Comparison of ENCODE assay signal across 15 cellular contexts in the genomic region with DNA sequence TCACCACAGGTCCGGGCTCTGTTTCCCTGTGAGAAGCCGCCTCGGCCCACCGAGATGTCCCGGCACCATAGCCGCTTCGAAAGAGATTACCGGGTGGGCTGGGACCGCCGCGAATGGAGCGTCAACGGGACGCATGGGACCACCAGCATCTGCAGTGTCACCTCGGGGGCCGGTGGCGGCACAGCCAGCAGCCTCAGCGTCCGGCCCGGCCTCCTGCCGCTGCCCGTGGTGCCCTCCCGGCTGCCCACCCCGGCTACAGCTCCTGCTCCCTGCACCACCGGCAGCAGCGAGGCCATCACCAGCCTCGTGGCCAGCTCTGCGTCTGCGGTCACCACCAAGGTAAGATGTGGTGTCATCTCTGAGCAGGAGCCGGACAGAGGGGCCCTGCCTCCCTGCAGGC.
DNase-seq lines count a peak whose midpoint lies in the region; TF ChIP-seq lines count a peak whose summit lies in the region.
"Had no signal": no experiment of that assay in that cellular context is flagged by ENCODE, and none has a peak within 500 bp of the region (broad histone marks: within the 10 kb centered on the region; RNA-seq: fewer than 3 reads in every experiment).

No MANE protein-coding gene starts in this region.

- no TSS peak for BruUV-seq in MCF 10A (replicated peaks; lab: Mats Ljungman, UMichigan)

- H3K4me2 ChIP-seq in osteoblast (ENCODE audit: insufficient read depth, low read length): no peak overlapping the region
- H3K4me2 ChIP-seq: A549, GM23338 had no signal

- H3K36me3 ChIP-seq in breast epithelium (no peaks in the 10 kb centered on the region), osteoblast (ENCODE audit: insufficient read depth, low read length) (no peaks in the 10 kb centered on the region), sigmoid colon (peaks cover 0 to 9% (median 0%) of the 10 kb centered on the region in 4 donors)

- no peak for TF ChIP-seq EP300 in sigmoid colon (IDR thresholded peaks at IDR 0.05)

- TF ChIP-seq CTCF in breast epithelium (IDR thresholded peaks at IDR 0.05) (no peak), MCF 10A (IDR thresholded peaks at IDR 0.05; ENCODE audit: unreplicated experiment) (no peak), osteoblast (IDR thresholded peaks at IDR 0.05; ENCODE audit: extremely low read depth, low read depth, low read length) (no peak), sigmoid colon (IDR thresholded peaks at IDR 0.05) (no peak)

- H3K27ac ChIP-seq in breast epithelium (peak overlapping the region; percentile 90 to 92), osteoblast (ENCODE audit: low read depth, low read length) (no peak overlapping the region), sigmoid colon (peak overlapping the region in 3 of 4 donors; percentile 74 to 85 (median 78))
- H3K27ac ChIP-seq: 22Rv1, A549, C4-2B had no signal

- POLR2A ChIA-PET in MCF 10A (lab: Yijun Ruan, JAX): no interaction called here

- H3K4me1 ChIP-seq in breast epithelium (peaks cover 4 to 27% of the 10 kb centered on the region in 2 donors), osteoblast (ENCODE audit: insufficient read depth, low read length) (peaks cover 15% of the 10 kb centered on the region), sigmoid colon (peaks cover 0 to 66% (median 49%) of the 10 kb centered on the region in 4 donors)
- H3K4me1 ChIP-seq: A549, Caco-2 had no signal

- H3K9me3 ChIP-seq in breast epithelium (no peaks in the 10 kb centered on the region), osteoblast (ENCODE audit: low read depth, low read length) (no peaks in the 10 kb centered on the region), sigmoid colon (no peaks in the 10 kb centered on the region)
- H3K9me3 ChIP-seq: A549, Caco-2 had no signal

- intact Hi-C loops in breast epithelium (cut with DNase I; ENCODE audit: low total_unique reads): no loop called here
- intact Hi-C loops in MCF 10A (cut with micrococcal nuclease): loop anchor here (10.0 kb wide), 2 partner anchors 177 to 877 kb away; a partner anchor contains a TSS
- intact Hi-C loops in sigmoid colon (cut with DNase I): no loop called here

- no peak for DNase-seq in breast epithelium (ENCODE audit: low spot score in 2 of 2)
- no peak for DNase-seq in MCF 10A (ENCODE audit: unreplicated experiment)
- peak; percentile 41 for DNase-seq in osteoblast (ENCODE audit: insufficient read length, low spot score, missing footprints)
- DNase-seq in sigmoid colon: no peak
- DNase-seq in activated CD4-positive, alpha-beta T cell treated with anti-CD3 and anti-CD28 coated beads for 48 hours: no peak
- DNase-seq in NCI-H1436 (lab: John Stamatoyannopoulos, UW): no peak
- DNase-seq in NCI-H1694 treated with DMSO at 0.1 percent for 48 hours (lab: John Stamatoyannopoulos, UW): no peak
- DNase-seq: AML-193; Caco-2; CD4-positive, alpha-beta T cell; HFFc6 had no signal

- H3K79me2 ChIP-seq in osteoblast (ENCODE audit: insufficient read depth, low read length): no peaks in the 10 kb centered on the region

- no peak overlapping the region for H3K4me3 Mint-ChIP-seq in MCF 10A (ENCODE audit: unreplicated experiment)
- H3K4me3 Mint-ChIP-seq: CD4-positive, alpha-beta T cell; GM23338; HFFc6 had no signal

- H3K4me3 ChIP-seq in breast epithelium (no peak overlapping the region), osteoblast (ENCODE audit: insufficient read depth, low read length) (no peak overlapping the region), sigmoid colon (no peak overlapping the region)
- H3K4me3 ChIP-seq: A549, GM23338 had no signal

- TF ChIP-seq POLR2A in breast epithelium (IDR thresholded peaks at IDR 0.05) (no peak), sigmoid colon (IDR thresholded peaks at IDR 0.05) (no peak)

- CTCF ChIA-PET in MCF 10A (lab: Yijun Ruan, JAX): no interaction called here

- WGBS in sigmoid colon, 2 donors: 96 to 97% methylated on average over 30 of the region's 30 CpGs

- H3K27me3 Mint-ChIP-seq in MCF 10A (ENCODE audit: insufficient read depth, unreplicated experiment): no peaks in the 10 kb centered on the region
- H3K27me3 Mint-ChIP-seq: CD4-positive, alpha-beta T cell had no signal

- H3K36me3 Mint-ChIP-seq in MCF 10A (ENCODE audit: insufficient read depth, unreplicated experiment): peaks cover 5% of the 10 kb centered on the region

- no peak overlapping the region for H2AFZ ChIP-seq in osteoblast (ENCODE audit: low read length)
- H2AFZ ChIP-seq: GM23338 had no signal

- H3K27me3 ChIP-seq in breast epithelium (no peaks in the 10 kb centered on the region), osteoblast (ENCODE audit: insufficient read depth, low read length) (no peaks in the 10 kb centered on the region), sigmoid colon (no peaks in the 10 kb centered on the region)

- peaks cover 6% of the 10 kb centered on the region for H4K20me1 ChIP-seq in osteoblast (ENCODE audit: insufficient read depth, low read length)

- peaks cover 16% of the 10 kb centered on the region for H3K4me1 Mint-ChIP-seq in MCF 10A (ENCODE audit: insufficient read depth, unreplicated experiment)

- H3K27ac Mint-ChIP-seq in MCF 10A (ENCODE audit: low read depth, unreplicated experiment): no peak overlapping the region
- H3K27ac Mint-ChIP-seq: CD4-positive, alpha-beta T cell; GM23338; HFFc6 had no signal

- no peaks in the 10 kb centered on the region for H3K9me3 Mint-ChIP-seq in MCF 10A (ENCODE audit: unreplicated experiment)
- H3K9me3 Mint-ChIP-seq: CD4-positive, alpha-beta T cell; GM23338; HFFc6 had no signal
